ENCODE assay signal across 9 cellular contexts in the genomic region with DNA sequence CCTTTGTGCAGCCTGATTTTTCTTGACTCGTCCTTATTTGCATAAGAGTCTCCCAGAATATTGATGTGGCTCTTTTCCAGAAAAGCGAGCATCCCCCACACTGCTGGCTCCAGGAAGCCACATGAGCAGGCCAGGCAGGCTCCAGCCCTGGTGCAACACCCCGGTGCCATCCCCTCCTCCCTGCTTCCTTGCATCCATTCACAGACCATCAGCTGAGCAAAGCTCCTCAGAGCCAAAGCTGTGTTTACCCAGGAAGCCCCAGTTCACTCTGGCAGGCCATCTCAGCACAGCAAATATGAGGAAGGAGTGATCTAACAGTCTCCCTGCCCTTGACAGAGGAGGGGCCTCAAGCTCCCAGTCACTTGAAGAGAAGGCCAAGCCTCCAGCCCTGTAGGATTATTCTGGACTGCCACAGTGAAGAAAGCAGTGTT. TPM values are rescaled to one million over a fixed set of nuclear protein-coding genes. Genes with fewer than 3 reads are reported as not detected.
A peak's percentile ranks its signal among the peaks of the same experiment; 100 is the strongest.
DNase-seq lines count a peak whose midpoint lies in the region; ATAC-seq and TF ChIP-seq lines count a peak whose summit lies in the region.
"Had no signal": no experiment of that assay in that cellular context is flagged by ENCODE, and none has a peak within 500 bp of the region (broad histone marks: within the 10 kb centered on the region; RNA-seq: fewer than 3 reads in every experiment).

No MANE protein-coding gene starts in this region.

- no peak for TF ChIP-seq CTCF in fibroblast of pulmonary artery (IDR thresholded peaks at IDR 0.05; ENCODE audit: low read length, missing control alignments)

- no peak for ATAC-seq in GM18870 (IDR thresholded peaks at IDR 0.05; ENCODE audit: unreplicated experiment)
- no peak for ATAC-seq in HG03097 (IDR thresholded peaks at IDR 0.05; ENCODE audit: low FRiP score, unreplicated experiment)

- DNase-seq in COLO829 (ENCODE audit: low spot score) (peak; percentile 7), fibroblast of pulmonary artery (ENCODE audit: low read depth) (peak; percentile 99), non-pigmented ciliary epithelial cell (ENCODE audit: low read depth) (peak; percentile 72), AML-193 (lab: John Stamatoyannopoulos, UW) (no peak), germinal center (ENCODE audit: low spot score) (no peak)
- DNase-seq: NCI-H1436 treated with DMSO at 0.1 percent for 48 hours had no signal

- peak overlapping the region; percentile 15 for H3K4me3 ChIP-seq in fibroblast of pulmonary artery (replicated peaks; ENCODE audit: low read depth, low read length)

TF ChIP-seq in PFSK-1, 5 proteins besides CTCF, POLR2A, EP300 and RAD21:
- TF ChIP-seq SIN3A (IDR thresholded peaks at IDR 0.05; ENCODE audit: borderline replicate concordance, insufficient read depth, low read length) = no peak
- peak; percentile 67 for TF ChIP-seq FOXP2 (optimal IDR thresholded peaks at IDR 0.05; ENCODE audit: borderline replicate concordance, extremely low read depth, extremely low read length, insufficient read depth)
- TF ChIP-seq, protein P1, sequence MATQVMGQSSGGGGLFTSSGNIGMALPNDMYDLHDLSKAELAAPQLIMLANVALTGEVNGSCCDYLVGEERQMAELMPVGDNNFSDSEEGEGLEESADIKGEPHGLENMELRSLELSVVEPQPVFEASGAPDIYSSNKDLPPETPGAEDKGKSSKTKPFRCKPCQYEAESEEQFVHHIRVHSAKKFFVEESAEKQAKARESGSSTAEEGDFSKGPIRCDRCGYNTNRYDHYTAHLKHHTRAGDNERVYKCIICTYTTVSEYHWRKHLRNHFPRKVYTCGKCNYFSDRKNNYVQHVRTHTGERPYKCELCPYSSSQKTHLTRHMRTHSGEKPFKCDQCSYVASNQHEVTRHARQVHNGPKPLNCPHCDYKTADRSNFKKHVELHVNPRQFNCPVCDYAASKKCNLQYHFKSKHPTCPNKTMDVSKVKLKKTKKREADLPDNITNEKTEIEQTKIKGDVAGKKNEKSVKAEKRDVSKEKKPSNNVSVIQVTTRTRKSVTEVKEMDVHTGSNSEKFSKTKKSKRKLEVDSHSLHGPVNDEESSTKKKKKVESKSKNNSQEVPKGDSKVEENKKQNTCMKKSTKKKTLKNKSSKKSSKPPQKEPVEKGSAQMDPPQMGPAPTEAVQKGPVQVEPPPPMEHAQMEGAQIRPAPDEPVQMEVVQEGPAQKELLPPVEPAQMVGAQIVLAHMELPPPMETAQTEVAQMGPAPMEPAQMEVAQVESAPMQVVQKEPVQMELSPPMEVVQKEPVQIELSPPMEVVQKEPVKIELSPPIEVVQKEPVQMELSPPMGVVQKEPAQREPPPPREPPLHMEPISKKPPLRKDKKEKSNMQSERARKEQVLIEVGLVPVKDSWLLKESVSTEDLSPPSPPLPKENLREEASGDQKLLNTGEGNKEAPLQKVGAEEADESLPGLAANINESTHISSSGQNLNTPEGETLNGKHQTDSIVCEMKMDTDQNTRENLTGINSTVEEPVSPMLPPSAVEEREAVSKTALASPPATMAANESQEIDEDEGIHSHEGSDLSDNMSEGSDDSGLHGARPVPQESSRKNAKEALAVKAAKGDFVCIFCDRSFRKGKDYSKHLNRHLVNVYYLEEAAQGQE (IDR thresholded peaks at IDR 0.05; ENCODE audit: insufficient read depth in 1 of 2, low read depth in 2 of 2, low read length in 2 of 2) = no peak

RNA-seq across cellular contexts. Expression of a gene that starts 34.4 kb away (rescaled TPM):
- 0.13 TPM for polyA plus RNA-seq in PFSK-1 (2012; ENCODE audit: insufficient read length, low read depth)

Comparison
In these comparisons a context has a peak if more than half of its experiments do, and no peak if none do; other contexts are left out.
1. DNase-seq: peak in COLO829 (single experiment), fibroblast of pulmonary artery (single experiment) and non-pigmented ciliary epithelial cell (single experiment); none in AML-193 (0 of 2) and germinal center (single experiment).